Comparison of ENCODE assay signal across 24 cellular contexts in the genomic region with DNA sequence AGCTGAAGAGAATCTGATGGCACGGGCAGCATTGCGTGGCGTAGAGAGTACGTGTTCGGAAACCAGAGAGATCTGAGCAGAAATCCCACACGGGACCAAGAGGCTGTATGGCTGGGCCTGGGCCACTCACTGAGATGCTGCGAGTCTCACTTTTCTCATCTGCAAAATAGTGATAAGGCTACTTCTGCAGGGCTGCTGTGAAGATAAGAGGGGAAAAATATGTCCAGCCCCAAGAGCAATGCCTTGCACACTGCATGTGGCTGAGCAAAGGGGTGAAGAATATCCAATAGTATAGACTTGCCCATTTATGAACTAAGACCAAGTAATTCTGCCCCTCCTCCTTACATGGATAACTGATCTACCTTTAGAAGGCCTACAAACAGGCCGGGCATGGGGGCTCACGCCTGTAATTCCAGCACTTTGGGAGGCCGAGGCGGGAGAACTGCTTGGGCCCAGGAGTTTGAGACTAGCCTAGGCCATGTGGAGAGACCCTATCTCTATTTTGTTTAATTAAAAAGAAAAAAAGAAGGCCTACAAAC. TPM values are rescaled to one million over a fixed set of nuclear protein-coding genes. Genes with fewer than 3 reads are reported as not detected.
DNase-seq lines count a peak whose midpoint lies in the region; ATAC-seq and TF ChIP-seq lines count a peak whose summit lies in the region.
"Had no signal": no experiment of that assay in that cellular context is flagged by ENCODE, and none has a peak within 500 bp of the region (broad histone marks: within the 10 kb centered on the region; RNA-seq: fewer than 3 reads in every experiment).

No MANE protein-coding gene starts in this region.

- no peaks in the 10 kb centered on the region for H3K9me3 Mint-ChIP-seq in CD4-positive, alpha-beta T cell
- H3K9me3 Mint-ChIP-seq in endodermal cell (no peaks in the 10 kb centered on the region), neural progenitor cell (no peaks in the 10 kb centered on the region)
- H3K9me3 Mint-ChIP-seq: CD4-positive, alpha-beta memory T cell had no signal

- 94 to 100% methylated on average over 7 to 11 of the region's 11 CpGs for WGBS in endodermal cell (ENCODE audit: insufficient coverage in 1 of 2, insufficient read length in 1 of 2), 2 experiments

- no peaks in the 10 kb centered on the region for H3K27me3 ChIP-seq in CD4-positive, alpha-beta T cell (ENCODE audit: control insufficient read depth, insufficient read depth, low read length)
- H3K27me3 ChIP-seq in endodermal cell (ENCODE audit: control insufficient read depth, insufficient read depth, low read length, poor library complexity, severe bottlenecking) (no peaks in the 10 kb centered on the region), neural progenitor cell (no peaks in the 10 kb centered on the region)
- H3K27me3 ChIP-seq: BLaER1 had no signal

- CTCF ChIA-PET in CD4-positive, alpha-beta T cell (lab: Charles Lee): interaction anchor here (0.6 kb wide), 1 partner anchor 18 kb away, joined by 5 read pairs; no protein-coding TSS in a partner anchor

- no peak overlapping the region for H3K4me2 ChIP-seq in neural progenitor cell
- H3K4me2 ChIP-seq: BLaER1 had no signal

- intact Hi-C loops in CD4-positive, alpha-beta T cell (cut with DNase I, micrococcal nuclease): loop anchor here in 1 of 2 experiments (5.0 kb wide), 1 partner anchor 464 kb away; no protein-coding TSS in a partner anchor

- no peaks in the 10 kb centered on the region for H3K9me3 ChIP-seq in CD4-positive, alpha-beta T cell (ENCODE audit: control insufficient read depth, low read length)
- H3K9me3 ChIP-seq in endodermal cell (ENCODE audit: control insufficient read depth, low read length): no peaks in the 10 kb centered on the region
- no peaks in the 10 kb centered on the region for H3K9me3 ChIP-seq in neural progenitor cell (ENCODE audit: low read depth)
- H3K9me3 ChIP-seq: BLaER1 had no signal

- peaks cover 15% of the 10 kb centered on the region for H3F3A ChIP-seq in neural progenitor cell (ENCODE audit: low read depth)

- H3K36me3 ChIP-seq in endodermal cell (ENCODE audit: control insufficient read depth, insufficient read depth, low read length) (peaks cover 16% of the 10 kb centered on the region), neural progenitor cell (no peaks in the 10 kb centered on the region)

- no peak overlapping the region for H3K27ac ChIP-seq in CD4-positive, alpha-beta T cell (ENCODE audit: low read depth, low read length)
- H3K27ac ChIP-seq in endodermal cell (ENCODE audit: low read depth, low read length) (no peak overlapping the region), neural progenitor cell (no peak overlapping the region)
- H3K27ac ChIP-seq: 22Rv1, BLaER1 had no signal

- no peak for TF ChIP-seq CTCF in CD4-positive, alpha-beta T cell (IDR thresholded peaks at IDR 0.05)
- TF ChIP-seq CTCF in endodermal cell (conservative IDR thresholded peaks at IDR 0.05) (no peak), neural progenitor cell (IDR thresholded peaks at IDR 0.05) (no peak)

- H3K4me1 ChIP-seq in endodermal cell (ENCODE audit: control insufficient read depth, insufficient read depth, low read length) (peaks cover 9% of the 10 kb centered on the region), neural progenitor cell (peaks cover 10% of the 10 kb centered on the region)

- H3K79me2 ChIP-seq in neural progenitor cell (ENCODE audit: low read depth): no peaks in the 10 kb centered on the region

- peaks cover 3% of the 10 kb centered on the region for H4K20me1 ChIP-seq in neural progenitor cell (ENCODE audit: low read depth)
- H4K20me1 ChIP-seq: BLaER1 had no signal

- peaks cover 16% of the 10 kb centered on the region for H3K36me3 Mint-ChIP-seq in CD4-positive, alpha-beta T cell (ENCODE audit: low read depth)
- H3K36me3 Mint-ChIP-seq in endodermal cell (ENCODE audit: low read depth) (peaks cover 26% of the 10 kb centered on the region), neural progenitor cell (peaks cover 9% of the 10 kb centered on the region)

- no peak overlapping the region for H3K27ac Mint-ChIP-seq in CD4-positive, alpha-beta T cell
- H3K27ac Mint-ChIP-seq in endodermal cell (peak overlapping the region; percentile 2), neural progenitor cell (peak overlapping the region; percentile 14)
- H3K27ac Mint-ChIP-seq: CD4-positive, alpha-beta memory T cell had no signal

- H3K9ac ChIP-seq in endodermal cell (ENCODE audit: extremely low read depth, low read length, poor library complexity, severe bottlenecking): no peak overlapping the region
- H3K9ac ChIP-seq in neural progenitor cell: no peak overlapping the region
- H3K9ac ChIP-seq: BLaER1 had no signal

- peak overlapping the region; percentile 39 for H3K4me3 Mint-ChIP-seq in CD4-positive, alpha-beta T cell
- no peak overlapping the region for H3K4me3 Mint-ChIP-seq in endodermal cell
- H3K4me3 Mint-ChIP-seq in neural progenitor cell: no peak overlapping the region

- no peak overlapping the region for H2AFZ ChIP-seq in neural progenitor cell (replicated peaks)

- no peak for DNase-seq in CD4-positive, alpha-beta T cell
- DNase-seq in OCI-M1 (lab: John Stamatoyannopoulos, UW): peak; percentile 97
- DNase-seq in endodermal cell: no peak
- DNase-seq in neural progenitor cell (ENCODE audit: low spot score): no peak
- DNase-seq in amniotic stem cell (lab: John Stamatoyannopoulos, UW): no peak
- no peak for DNase-seq in NCI-H748 (lab: John Stamatoyannopoulos, UW; ENCODE audit: unreplicated experiment)
- DNase-seq in DMS153 treated with DMSO at 0.1 percent for 48 hours (lab: John Stamatoyannopoulos, UW; ENCODE audit: unreplicated experiment): no peak
- DNase-seq in cortex of kidney (lab: John Stamatoyannopoulos, UW): no peak
- DNase-seq: ACHN; CD4-positive, alpha-beta memory T cell; EL; GF-D8; KG1; NCI-H1092 treated with DMSO at 0.1 percent for 48 hours; NCI-H1436 treated with DMSO at 0.1 percent for 48 hours; NCI-H1930; NCI-H2227 treated with DMSO at 0.1 percent for 48 hours; NCI-H510A; NCI-H748 treated with DMSO at 0.1 percent for 48 hours had no signal

- no peak overlapping the region for H3K4me3 ChIP-seq in endodermal cell (ENCODE audit: low read length)
- no peak overlapping the region for H3K4me3 ChIP-seq in neural progenitor cell
- H3K4me3 ChIP-seq: BLaER1 had no signal

- ATAC-seq in CD4-positive, alpha-beta T cell (ENCODE audit: poor library complexity): no peak
- ATAC-seq: HepG2, Panc1, SK-N-SH treated with all-trans-retinoic acid at 6 μM for 48 hours had no signal

- POLR2A ChIA-PET in CD4-positive, alpha-beta T cell (lab: Charles Lee): no interaction called here

- H3K4me1 Mint-ChIP-seq in CD4-positive, alpha-beta T cell (ENCODE audit: low read depth): peaks cover 48% of the 10 kb centered on the region
- H3K4me1 Mint-ChIP-seq in endodermal cell (peaks cover 21% of the 10 kb centered on the region), neural progenitor cell (peaks cover 17% of the 10 kb centered on the region)

- H3K27me3 Mint-ChIP-seq in CD4-positive, alpha-beta T cell: no peaks in the 10 kb centered on the region
- H3K27me3 Mint-ChIP-seq in endodermal cell (ENCODE audit: insufficient read depth): no peaks in the 10 kb centered on the region
- no peaks in the 10 kb centered on the region for H3K27me3 Mint-ChIP-seq in neural progenitor cell (ENCODE audit: insufficient read depth, low read depth)
- H3K27me3 Mint-ChIP-seq: CD4-positive, alpha-beta memory T cell had no signal

RNA-seq across cellular contexts. Expression of gene FECH, which starts 3.1 kb away (rescaled TPM):
- total RNA-seq in CD4-positive, alpha-beta T cell: 1 to 10 TPM; 7.5 to 8.1 TPM
- total RNA-seq in endodermal cell: 10 to 100 TPM; 27.6 to 31.7 TPM
- polyA plus RNA-seq in endodermal cell (2013, experiment 1 of 2): 18.6 TPM
- polyA plus RNA-seq in endodermal cell (2013, experiment 2 of 2): 15.6 TPM
- total RNA-seq in neural progenitor cell (ENCODE audit: low replicate concordance): 10.9 and 16.4 TPM in 2 replicates

RNA-seq across cellular contexts. Expression of gene NARS1, which starts 38.3 kb away (rescaled TPM):
- total RNA-seq in CD4-positive, alpha-beta T cell: 10 to 100 TPM; 92.2 to 95.9 TPM
- total RNA-seq in endodermal cell (100 to 1,000 TPM; 118 to 134 TPM), neural progenitor cell (ENCODE audit: low replicate concordance) (111 and 186 TPM in 2 replicates)
- polyA plus RNA-seq in endodermal cell (2013, experiment 1 of 2): 109 TPM
- polyA plus RNA-seq in endodermal cell (2013, experiment 2 of 2): 91.7 TPM
